9 cellular contexts compared by ENCODE assay signal in the genomic region with DNA sequence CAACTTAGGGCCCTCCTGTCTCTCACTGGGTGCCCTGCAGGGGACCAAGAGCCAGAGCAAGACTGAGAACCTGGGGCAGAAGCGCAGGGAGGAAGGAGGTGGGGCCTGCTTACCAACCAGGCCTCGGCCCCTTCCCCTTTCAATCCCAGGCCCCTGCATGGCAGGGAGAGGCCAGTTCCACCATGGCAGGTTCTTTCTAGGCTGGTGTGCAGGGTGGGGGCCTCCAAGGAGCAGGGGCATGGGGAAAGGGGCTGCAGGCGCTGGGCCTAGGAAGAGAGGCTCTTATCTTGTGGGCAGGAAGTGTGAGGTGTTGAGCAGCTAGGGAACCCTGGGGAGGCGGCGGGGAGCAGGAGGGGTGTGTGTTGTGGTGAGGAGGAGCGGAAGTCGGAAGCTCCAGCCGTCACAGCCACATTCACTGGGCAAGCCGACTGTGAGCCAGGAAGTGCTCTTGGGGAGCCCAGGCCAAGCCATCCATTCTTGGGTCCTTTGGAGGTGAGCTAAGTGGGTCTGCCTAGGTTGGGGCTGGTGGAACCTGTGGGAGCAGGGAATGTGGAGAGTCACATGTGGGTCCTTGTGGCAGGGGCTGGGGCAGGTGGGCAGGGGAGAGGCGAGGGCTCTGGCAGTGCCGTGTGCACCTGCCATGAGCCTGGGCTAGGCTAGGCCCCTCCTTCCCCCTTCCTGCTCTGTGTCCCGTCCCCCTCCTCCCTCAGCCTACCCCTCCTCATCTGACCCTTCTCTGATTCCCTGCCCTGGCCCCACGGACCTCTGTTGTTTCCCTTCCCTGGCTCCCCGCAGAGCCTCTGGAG. TPM values are rescaled to one million over a fixed set of nuclear protein-coding genes. Genes with fewer than 3 reads are reported as not detected.
A peak's percentile ranks its signal among the peaks of the same experiment; 100 is the strongest.
DNase-seq lines count a peak whose midpoint lies in the region; ATAC-seq, FAIRE-seq and TF ChIP-seq lines count a peak whose summit lies in the region.
"Had no signal": no experiment of that assay in that cellular context is flagged by ENCODE, and none has a peak within 500 bp of the region (broad histone marks: within the 10 kb centered on the region; RNA-seq: fewer than 3 reads in every experiment).

A gene (plus strand): TSS at position 409 of the 806 bp plus-strand sequence. CDS start 8,486 bp downstream, outside the sequence.

- no peak for TF ChIP-seq EP300 in GM12878 (IDR thresholded peaks at IDR 0.05; ENCODE audit: borderline replicate concordance in 1 of 2, control insufficient read depth in 1 of 2, low read depth in 2 of 2, low read length in 2 of 2)

- 0 out of 6 replicates have a peak, but pooled peaks of 1 of the 3 experiments have one; percentile 12 for TF ChIP-seq CTCF in GM12878 (IDR thresholded peaks at IDR 0.05 in 2 of 3, conservative IDR thresholded peaks at IDR 0.05 in 1 of 3; ENCODE audit: control insufficient read depth in 2 of 3, extremely low read depth in 1 of 3, insufficient read depth in 1 of 3, low read depth in 3 of 3, low read length in 3 of 3)

- H3K27ac Mint-ChIP-seq in natural killer cell treated with Interleukin-12 subunit alpha and Interleukin-12 subunit beta and Interleukin-15 and Interleukin-18, amount 100 ng/mL, for 72 hours: peak within 1 kb of the TSS; percentile 84 to 87

- peak within 1 kb of the TSS; percentile 86 for H3K4me2 ChIP-seq in GM12878 (ENCODE audit: control insufficient read depth, insufficient read depth)

- POLR2A ChIA-PET in GM12878 (lab: Charles Lee): interaction anchor here (0.7 to 2.0 kb wide), 7 partner anchors 8 to 61 kb away, joined by 3 to 10 read pairs (median 4); no protein-coding TSS in a partner anchor

- in situ Hi-C loops in GM12878 (cut with MboI): no loop called here

- H2AFZ ChIP-seq in GM12878 (ENCODE audit: control insufficient read depth, low read depth, low read length): peak within 1 kb of the TSS; percentile 55; the same call in 1 of the 2 replicates

- DNase-seq in GM19239 (ENCODE audit: insufficient read length, low spot score) (peak; percentile 75), T-helper 9 cell (peak; percentile 77), GM12878 (ENCODE audit: low read depth, low spot score) (peak; percentile 67), 8988T (no peak), H4 (ENCODE audit: low spot score) (no peak)
- peak; percentile 95 for DNase-seq in natural killer cell treated with Interleukin-12 subunit alpha and Interleukin-12 subunit beta and Interleukin-15 and Interleukin-18, amount 100 ng/mL, for 72 hours (ENCODE audit: low spot score)

- CTCF ChIA-PET in GM12878 (lab: Yijun Ruan, JAX): interaction anchor here (0.6 to 13.8 kb wide), 21 partner anchors 8 to 544 kb away, joined by 3 to 195 read pairs (median 5); no protein-coding TSS in a partner anchor

- no peaks in the 10 kb centered on the region for H3K27me3 Mint-ChIP-seq in natural killer cell treated with Interleukin-12 subunit alpha and Interleukin-12 subunit beta and Interleukin-15 and Interleukin-18, amount 100 ng/mL, for 72 hours

- SMC1A ChIA-PET in GM12878 (lab: Charles Lee; ENCODE audit: uncharacterized antibody, unreplicated experiment): interaction anchor here (0.7 to 4.2 kb wide), 13 partner anchors 10 to 414 kb away, joined by 3 to 52 read pairs (median 4); no protein-coding TSS in a partner anchor

- H3K9me3 ChIP-seq in GM12878 (replicated peaks; ENCODE audit: control insufficient read depth, insufficient read depth, low read length) (no peaks in the 10 kb centered on the region; the same call in 1 of the 3 replicates), thymus (ENCODE audit: control insufficient read depth) (peaks cover 1% of the 10 kb centered on the region)

- peak within 1 kb of the TSS; percentile 90 for H3K4me3 Mint-ChIP-seq in natural killer cell treated with Interleukin-12 subunit alpha and Interleukin-12 subunit beta and Interleukin-15 and Interleukin-18, amount 100 ng/mL, for 72 hours

- H3K4me1 ChIP-seq in GM12878 (ENCODE audit: control insufficient read depth, insufficient read depth, low read length) (peaks cover 32% of the 10 kb centered on the region), thymus (ENCODE audit: control insufficient read depth, insufficient read depth, low read length) (peaks cover 35% of the 10 kb centered on the region)

- FAIRE-seq in GM19239 (lab: Jason Lieb, UNC) (peak; percentile 95), GM12878 (lab: Jason Lieb, UNC) (peak; percentile 82)

- H3K36me3 Mint-ChIP-seq in natural killer cell treated with Interleukin-12 subunit alpha and Interleukin-12 subunit beta and Interleukin-15 and Interleukin-18, amount 100 ng/mL, for 72 hours: peaks cover 13% of the 10 kb centered on the region

- peak within 1 kb of the TSS; percentile 96 for H3K27ac ChIP-seq in GM12878 (ENCODE audit: control insufficient read depth, insufficient read depth)
- peak within 1 kb of the TSS; percentile 93 for H3K27ac ChIP-seq in thymus (ENCODE audit: low read depth)

- peak within 1 kb of the TSS; percentile 97 for H3K9ac ChIP-seq in GM12878 (ENCODE audit: control insufficient read depth, insufficient read depth, low read length)

- WGBS in GM12878 (ENCODE audit: insufficient coverage, insufficient replicate concordance, low lambda C conversion rate, missing lambda C conversion rate): 3% methylated on average over 14 of the region's 14 CpGs
- 6% methylated on average over 14 of the region's 14 CpGs for WGBS in thymus

- intact Hi-C loops in GM12878 (cut with micrococcal nuclease; ENCODE audit: unreplicated experiment): no loop called here

- H3K4me3 ChIP-seq in GM12878 (peak within 1 kb of the TSS; percentile 95), thymus (ENCODE audit: low read length) (peak within 1 kb of the TSS; percentile 85)

- peaks cover 11% of the 10 kb centered on the region; the same call in 1 of the 2 replicates for H4K20me1 ChIP-seq in GM12878 (ENCODE audit: control insufficient read depth, insufficient read depth)

- peaks cover 64 to 75% of the 10 kb centered on the region in 2 donors for H3K4me1 Mint-ChIP-seq in natural killer cell treated with Interleukin-12 subunit alpha and Interleukin-12 subunit beta and Interleukin-15 and Interleukin-18, amount 100 ng/mL, for 72 hours (ENCODE audit: low read depth in 2 of 2)

- peak; percentile 96 for TF ChIP-seq POLR2A in GM12878 (IDR thresholded peaks at IDR 0.05; ENCODE audit: low read depth, low read length)

- H3K9me3 Mint-ChIP-seq in natural killer cell treated with Interleukin-12 subunit alpha and Interleukin-12 subunit beta and Interleukin-15 and Interleukin-18, amount 100 ng/mL, for 72 hours: peaks cover 11% of the 10 kb centered on the region

- no TSS peak for BruUV-seq in GM12878 (replicated peaks; lab: Mats Ljungman, UMichigan)

- H3K27me3 ChIP-seq in GM12878 (replicated peaks in 1 of 2; ENCODE audit: control insufficient read depth in 2 of 2, insufficient read depth in 2 of 2, low read length in 1 of 2) (no peaks in the 10 kb centered on the region), thymus (ENCODE audit: control insufficient read depth, insufficient read depth) (no peaks in the 10 kb centered on the region)
- H3K27me3 ChIP-seq: dorsolateral prefrontal cortex had no signal

- peaks cover 53% of the 10 kb centered on the region for H3K79me2 ChIP-seq in GM12878 (ENCODE audit: control insufficient read depth, insufficient read depth, low read length)

- H3K36me3 ChIP-seq in GM12878 (ENCODE audit: control insufficient read depth in 2 of 2, insufficient read depth in 2 of 2, low read length in 1 of 2): peaks cover 2 to 7% of the 10 kb centered on the region in 2 experiments
- H3K36me3 ChIP-seq in thymus (ENCODE audit: control insufficient read depth, insufficient read depth): peaks cover 10% of the 10 kb centered on the region

- ATAC-seq in HG03354 (IDR thresholded peaks at IDR 0.05; ENCODE audit: poor library complexity, severe bottlenecking, unreplicated experiment) (peak; percentile 82), GM12878 (peak; percentile 87)
- peak; percentile 88 to 91 for ATAC-seq in natural killer cell treated with Interleukin-12 subunit alpha and Interleukin-12 subunit beta and Interleukin-15 and Interleukin-18, amount 100 ng/mL, for 72 hours

- RAD21 ChIA-PET in GM12878 (lab: Charles Lee; ENCODE audit: unreplicated experiment): interaction anchor here (0.8 to 3.8 kb wide), 10 partner anchors 21 to 215 kb away, joined by 3 to 75 read pairs (median 7); no protein-coding TSS in a partner anchor

- no peak for TF ChIP-seq RAD21 in GM12878 (IDR thresholded peaks at IDR 0.05; ENCODE audit: insufficient read depth, low read depth, low read length)

TF ChIP-seq in GM12878, 131 proteins besides CTCF, POLR2A, EP300 and RAD21 (continues in another document):
- TF ChIP-seq MYC (IDR thresholded peaks at IDR 0.05; ENCODE audit: insufficient read depth, insufficient read length, insufficient replicate concordance, low read length, severe bottlenecking) (peak; percentile 55), TCF3 (IDR thresholded peaks at IDR 0.05; ENCODE audit: borderline replicate concordance, insufficient read depth, low read depth, low read length) (0 out of 2 replicates have a peak, but pooled peaks have one; percentile 12), CREM (IDR thresholded peaks at IDR 0.05; ENCODE audit: low read depth) (0 out of 2 replicates have a peak, but pooled peaks have one; percentile 25), NR2C1 (IDR thresholded peaks at IDR 0.05) (no peak), SMAD1 (IDR thresholded peaks at IDR 0.05; ENCODE audit: low read depth, partially characterized antibody) (peak; percentile 47)

RNA-seq across cellular contexts. Expression of the gene that starts here (rescaled TPM):
- total RNA-seq in GM12878 (2013; cell fraction: nucleolus; rRNA removed): 168 and 195 TPM in 2 replicates
- total RNA-seq in GM12878 (2014; rRNA removed): 96.0 and 98.5 TPM in 2 replicates
- 42.6 and 42.8 TPM in 2 replicates for total RNA-seq in GM12878 (2014; rRNA removed; fragmentation: Illumina TruSeq; extraction: Trizol)
- total RNA-seq in GM12878 (2021): 114 and 117 TPM in 2 replicates
- 26.5 TPM for polyA plus RNA-seq in GM12878 (2011; ENCODE audit: low read depth)
- polyA plus RNA-seq in GM12878 (2011; rRNA removed): 13.6 and 27.4 TPM in 2 replicates
- 29.5 and 30.9 TPM in 2 replicates for polyA plus RNA-seq in GM12878 (2011; cell fraction: cytosol; rRNA removed)
- 145 and 151 TPM in 2 replicates for polyA plus RNA-seq in GM12878 (2011; cell fraction: nucleus; rRNA removed)
- polyA plus RNA-seq in GM12878 (2012): 55.8 and 60.1 TPM in 2 replicates
- 20.8 and 48.3 TPM in 2 replicates for polyA plus RNA-seq in GM12878 (2014; fragmentation: Illumina TruSeq; extraction: Trizol)
- polyA plus RNA-seq in GM12878 (2014; fragmentation: Nextera tagmentation; extraction: Ambion mirVana): 1 to 10 TPM in 1 of 2 experiments, under 1 TPM in 1; 0.68 to 1.7 TPM
- 47.9 and 59.7 TPM in 2 replicates for polyA plus RNA-seq in GM12878 (2014; rRNA removed)
- polyA plus RNA-seq in GM12878 (2016; fragmentation: Nextera tagmentation; extraction: Ambion mirVana): 10 to 100 TPM; 23.7 to 25.9 TPM
- 66.3 and 101 TPM in 2 replicates for polyA minus RNA-seq in GM12878 (2011; rRNA and poly(A)+ RNA removed)
- polyA minus RNA-seq in GM12878 (2011; cell fraction: cytosol; rRNA and poly(A)+ RNA removed): 29.9 and 34.2 TPM in 2 replicates
- 65.5 and 85.2 TPM in 2 replicates for polyA minus RNA-seq in GM12878 (2011; cell fraction: nucleus; rRNA and poly(A)+ RNA removed)
- 100 to 1,000 TPM; 299 to 305 TPM for total RNA-seq in natural killer cell treated with Interleukin-12 subunit alpha and Interleukin-12 subunit beta and Interleukin-15 and Interleukin-18, amount 100 ng/mL, for 72 hours
- 92.1 TPM for polyA plus RNA-seq in thymus
- 1.4 and 1.5 TPM in 2 replicates for total RNA-seq in H4 (2014; rRNA removed; shearing (Covaris generic))

Comparison
In these comparisons a context has a peak if more than half of its experiments do, and no peak if none do; other contexts are left out.
1. RNA of the gene that starts here (total RNA-seq): 299 to 305 TPM in natural killer cell treated with Interleukin-12 subunit alpha and Interleukin-12 subunit beta and Interleukin-15 and Interleukin-18, amount 100 ng/mL, for 72 hours and 42.6 to 195 TPM in GM12878; 1.4 to 1.5 TPM in H4; every median in the first group is over 10 times any median in the second.
2. DNase-seq: peak in GM19239 (single experiment), T-helper 9 cell (single experiment), GM12878 (single experiment) and natural killer cell treated with Interleukin-12 subunit alpha and Interleukin-12 subunit beta and Interleukin-15 and Interleukin-18, amount 100 ng/mL, for 72 hours (single experiment); none in 8988T (single experiment) and H4 (single experiment).
3. Peak in every context shown above with its lines, with median percentiles within 50 percentile points of each other: ATAC-seq.